16 cellular contexts compared by ENCODE assay signal in the genomic region with DNA sequence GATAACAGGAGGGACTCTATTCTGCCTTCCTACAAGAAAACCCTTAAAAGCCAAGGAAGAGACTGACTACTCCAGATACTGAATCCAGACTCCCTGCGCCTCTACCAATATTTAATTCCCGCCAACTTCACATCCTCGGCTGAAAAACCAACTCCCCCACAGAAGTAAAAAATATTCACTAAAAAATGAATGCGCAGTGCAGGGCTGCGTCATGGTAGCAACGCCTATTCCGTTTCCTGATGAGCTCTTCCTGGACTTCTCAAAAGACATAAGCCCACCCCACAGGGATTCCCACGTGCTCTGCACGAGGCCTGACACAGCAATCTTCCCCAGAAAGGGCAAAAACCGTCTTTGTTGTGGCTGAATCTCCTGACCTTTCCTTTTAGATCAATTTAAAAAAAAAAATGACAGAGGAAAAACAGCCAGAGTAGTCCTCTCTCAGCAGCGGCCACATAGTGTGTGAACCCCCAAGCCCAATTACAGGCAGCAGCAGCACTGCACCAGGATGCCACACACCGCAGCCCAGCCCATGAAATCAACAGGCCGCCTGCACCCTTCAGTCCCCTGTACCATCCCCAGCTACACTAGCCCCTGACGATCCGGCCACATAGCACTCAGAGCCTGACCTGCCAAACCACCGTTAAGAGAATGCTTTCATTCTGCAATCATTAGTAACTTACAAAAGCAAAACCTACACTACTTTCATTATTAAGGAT. TPM values are rescaled to one million over a fixed set of nuclear protein-coding genes. Genes with fewer than 3 reads are reported as not detected.
DNase-seq lines count a peak whose midpoint lies in the region; ATAC-seq lines count a peak whose summit lies in the region.
"Had no signal": no experiment of that assay in that cellular context is flagged by ENCODE, and none has a peak within 500 bp of the region (broad histone marks: within the 10 kb centered on the region; RNA-seq: fewer than 3 reads in every experiment).

No MANE protein-coding gene starts in this region.

- peaks cover 4 to 8% of the 10 kb centered on the region in 2 donors for H3K36me3 Mint-ChIP-seq in activated T-cell treated with anti-CD3 and anti-CD28 coated beads, Interleukin-2, amount 50 U/mL, for 72 hours (ENCODE audit: insufficient read depth in 2 of 2)
- H3K36me3 Mint-ChIP-seq in T-helper 17 cell (ENCODE audit: low read depth) (peaks cover 7% of the 10 kb centered on the region), memory B cell (peaks cover 22% of the 10 kb centered on the region)

- no peaks in the 10 kb centered on the region for H3K9me3 ChIP-seq in T-helper 17 cell (ENCODE audit: control insufficient read depth, low read length, poor library complexity, severe bottlenecking)

- ATAC-seq in activated T-cell treated with anti-CD3 and anti-CD28 coated beads, Interleukin-2, amount 50 U/mL, for 72 hours (replicated peaks in 1 of 2): no peak
- ATAC-seq in T-helper 17 cell: no peak
- no peak for ATAC-seq in memory B cell (ENCODE audit: low read depth)
- no peak for ATAC-seq in HG03432 (IDR thresholded peaks at IDR 0.05; ENCODE audit: unreplicated experiment)
- ATAC-seq: GM23338, K562 had no signal

- no peaks in the 10 kb centered on the region for H3K27me3 Mint-ChIP-seq in activated T-cell treated with anti-CD3 and anti-CD28 coated beads, Interleukin-2, amount 50 U/mL, for 72 hours (ENCODE audit: low read depth)
- H3K27me3 Mint-ChIP-seq in T-helper 17 cell (no peaks in the 10 kb centered on the region), memory B cell (no peaks in the 10 kb centered on the region)

- H3K4me1 Mint-ChIP-seq in activated T-cell treated with anti-CD3 and anti-CD28 coated beads, Interleukin-2, amount 50 U/mL, for 72 hours (ENCODE audit: low read depth): no peaks in the 10 kb centered on the region
- peaks cover 13% of the 10 kb centered on the region for H3K4me1 Mint-ChIP-seq in T-helper 17 cell
- H3K4me1 Mint-ChIP-seq in memory B cell: peaks cover 4% of the 10 kb centered on the region
- H3K4me1 Mint-ChIP-seq: GM23338 had no signal

- no peaks in the 10 kb centered on the region for H3K9me3 Mint-ChIP-seq in activated T-cell treated with anti-CD3 and anti-CD28 coated beads, Interleukin-2, amount 50 U/mL, for 72 hours
- no peaks in the 10 kb centered on the region for H3K9me3 Mint-ChIP-seq in memory B cell

- no peak overlapping the region for H3K4me3 Mint-ChIP-seq in activated T-cell treated with anti-CD3 and anti-CD28 coated beads, Interleukin-2, amount 50 U/mL, for 72 hours
- H3K4me3 Mint-ChIP-seq in T-helper 17 cell: no peak overlapping the region
- H3K4me3 Mint-ChIP-seq in memory B cell: no peak overlapping the region
- H3K4me3 Mint-ChIP-seq: GM23338 had no signal

- no peak for DNase-seq in activated T-cell treated with anti-CD3 and anti-CD28 coated beads, Interleukin-2, amount 50 U/mL, for 72 hours
- no peak for DNase-seq in activated T-cell treated with anti-CD3 and anti-CD28 coated beads for 4 hours
- no peak for DNase-seq in T-helper 17 cell
- no peak for DNase-seq in memory B cell (ENCODE audit: low spot score in 2 of 2)
- no peak for DNase-seq in A172 (ENCODE audit: low spot score)
- no peak for DNase-seq in OCI-M1 (lab: John Stamatoyannopoulos, UW)
- no peak for DNase-seq in activated gamma-delta T cell treated with Interleukin-2 at 50 U/mL for 16 hours
- DNase-seq: DMS153; NCI-H1417 treated with DMSO at 0.1 percent for 48 hours; NCI-H1930; NCI-H2171; NK-92 treated with Interleukin-12 subunit alpha and Interleukin-12 subunit beta, amount 100 ng/mL, for 24 hours; PC-9 had no signal

- H3K27ac Mint-ChIP-seq in activated T-cell treated with anti-CD3 and anti-CD28 coated beads, Interleukin-2, amount 50 U/mL, for 72 hours: peak overlapping the region; percentile 21
- H3K27ac Mint-ChIP-seq in T-helper 17 cell (peak overlapping the region; percentile 19), memory B cell (peak overlapping the region; percentile 26)
- H3K27ac Mint-ChIP-seq: GM23338 had no signal

RNA-seq across cellular contexts. Expression of a gene that starts 23.9 kb away (rescaled TPM):
- total RNA-seq in activated T-cell treated with anti-CD3 and anti-CD28 coated beads, Interleukin-2, amount 50 U/mL, for 72 hours: 100 to 1,000 TPM in 1 of 2 donors, 10 to 100 TPM in 1; 85.5 to 108 TPM
- 10 to 100 TPM; 67.7 to 93.3 TPM for total RNA-seq in T-helper 17 cell
- 18.4 and 33.8 TPM in 2 replicates for total RNA-seq in A172 (2014; rRNA removed; shearing (Covaris generic))
